9 cellular contexts compared by ENCODE assay signal in the genomic region with DNA sequence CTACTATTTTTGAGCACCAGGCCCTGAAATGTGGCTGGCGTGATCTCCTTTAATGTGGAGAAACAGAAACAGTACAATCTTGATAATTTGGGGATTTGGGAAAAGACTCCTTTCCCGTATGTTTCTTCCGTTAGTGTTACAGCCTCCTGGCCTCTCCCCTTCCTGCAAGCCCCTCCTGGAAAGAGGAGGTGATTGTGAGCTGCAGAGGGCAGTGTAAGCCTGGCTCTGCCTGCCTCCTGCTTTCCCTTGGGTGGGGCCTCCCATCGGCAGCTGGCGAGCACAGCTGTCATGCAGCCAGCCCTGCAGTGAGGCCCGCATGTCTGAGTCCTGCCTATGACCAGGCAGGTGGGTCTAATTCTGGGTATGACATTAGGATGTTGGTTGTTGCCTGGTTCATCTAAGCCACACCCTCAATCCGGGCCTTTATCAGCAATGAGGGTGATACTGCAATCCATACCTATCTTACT. TPM values are rescaled to one million over a fixed set of nuclear protein-coding genes. Genes with fewer than 3 reads are reported as not detected.
DNase-seq lines count a peak whose midpoint lies in the region; ATAC-seq, FAIRE-seq and TF ChIP-seq lines count a peak whose summit lies in the region.
"Had no signal": no experiment of that assay in that cellular context is flagged by ENCODE, and none has a peak within 500 bp of the region (broad histone marks: within the 10 kb centered on the region; RNA-seq: fewer than 3 reads in every experiment).

No MANE protein-coding gene starts in this region.

- no peaks in the 10 kb centered on the region for H3K9me3 ChIP-seq in cardiac muscle cell (ENCODE audit: low read depth)
- no peaks in the 10 kb centered on the region for H3K9me3 ChIP-seq in vagina

- TF ChIP-seq CTCF in cardiac muscle cell (IDR thresholded peaks at IDR 0.05; ENCODE audit: low read depth, low read length) (peak; percentile 70), vagina (IDR thresholded peaks at IDR 0.05) (peak; percentile 12 to 61 (median 49))

- no peaks in the 10 kb centered on the region for H3K36me3 ChIP-seq in cardiac muscle cell
- H3K36me3 ChIP-seq in vagina, result no peaks in the 10 kb centered on the region

- TF ChIP-seq EP300 in Ishikawa (IDR thresholded peaks at IDR 0.05; ENCODE audit: borderline replicate concordance), result no peak

- peak; percentile 89 for DNase-seq in ELF-1 (ENCODE audit: low read depth, low spot score)
- peak; percentile 51 for DNase-seq in RCC 7860 (ENCODE audit: low spot score)
- DNase-seq in activated naive CD8-positive, alpha-beta T cell treated with anti-CD3 and anti-CD28 coated beads, Interleukin-2, amount 50 U/mL, for 24 hours, result peak; percentile 58
- DNase-seq in cardiac muscle cell (ENCODE audit: low read depth in 1 of 2, low spot score in 1 of 2), result peak; percentile 73 to 97
- DNase-seq in posterior vena cava (ENCODE audit: low spot score), result peak; percentile 96
- DNase-seq in vagina (ENCODE audit: extremely low spot score in 2 of 2), result peak in 1 of 2 donors; percentile 97

- no peak overlapping the region for H3K27ac Mint-ChIP-seq in activated naive CD8-positive, alpha-beta T cell treated with anti-CD3 and anti-CD28 coated beads, Interleukin-2, amount 50 U/mL, for 24 hours

- H3K4me1 Mint-ChIP-seq in activated naive CD8-positive, alpha-beta T cell treated with anti-CD3 and anti-CD28 coated beads, Interleukin-2, amount 50 U/mL, for 24 hours, result peaks cover 11% of the 10 kb centered on the region

- H3K27me3 Mint-ChIP-seq in activated naive CD8-positive, alpha-beta T cell treated with anti-CD3 and anti-CD28 coated beads, Interleukin-2, amount 50 U/mL, for 24 hours, result peaks cover 13% of the 10 kb centered on the region

- H3K27ac ChIP-seq in cardiac muscle cell (no peak overlapping the region), vagina (peak overlapping the region; percentile 92)

- no peaks in the 10 kb centered on the region for H3K4me1 ChIP-seq in cardiac muscle cell (ENCODE audit: low read depth)
- peaks cover 64% of the 10 kb centered on the region for H3K4me1 ChIP-seq in vagina

- TF ChIP-seq POLR2A in vagina (IDR thresholded peaks at IDR 0.05), result no peak

- peak; percentile 96 for TF ChIP-seq RAD21 in Ishikawa (IDR thresholded peaks at IDR 0.05; ENCODE audit: low read depth)

- no peaks in the 10 kb centered on the region for H3K9me3 Mint-ChIP-seq in activated naive CD8-positive, alpha-beta T cell treated with anti-CD3 and anti-CD28 coated beads, Interleukin-2, amount 50 U/mL, for 24 hours

- H3K4me3 ChIP-seq in cardiac muscle cell (no peak overlapping the region), vagina (peak overlapping the region in 1 of 2 donors; percentile 23)

- H3K27me3 ChIP-seq in cardiac muscle cell (no peaks in the 10 kb centered on the region), vagina (no peaks in the 10 kb centered on the region)

- FAIRE-seq in RCC 7860 (lab: Jason Lieb, UNC), result no peak
- FAIRE-seq: islet of Langerhans had no signal

- H3K36me3 Mint-ChIP-seq in activated naive CD8-positive, alpha-beta T cell treated with anti-CD3 and anti-CD28 coated beads, Interleukin-2, amount 50 U/mL, for 24 hours (ENCODE audit: low read depth), result no peaks in the 10 kb centered on the region

- intact Hi-C loops in posterior vena cava (cut with DNase I), result loop anchor here (2.0 to 5.0 kb wide), 2 partner anchors 42 to 88 kb away; no protein-coding TSS in a partner anchor
- intact Hi-C loops in vagina (cut with DNase I), result loop anchor here (2.0 to 5.0 kb wide), 2 partner anchors 47 to 88 kb away; a partner anchor contains a TSS

- ATAC-seq in GM21717 (IDR thresholded peaks at IDR 0.05; ENCODE audit: unreplicated experiment), result peak; percentile 81
- ATAC-seq in activated naive CD8-positive, alpha-beta T cell treated with anti-CD3 and anti-CD28 coated beads, Interleukin-2, amount 50 U/mL, for 24 hours, result peak; percentile 86

- H3K4me3 Mint-ChIP-seq in activated naive CD8-positive, alpha-beta T cell treated with anti-CD3 and anti-CD28 coated beads, Interleukin-2, amount 50 U/mL, for 24 hours, result no peak overlapping the region

TF ChIP-seq in Ishikawa, 13 proteins besides CTCF, POLR2A, EP300 and RAD21:
- no peak for TF ChIP-seq EGR1 (IDR thresholded peaks at IDR 0.05)
- TF ChIP-seq ZBTB7A (IDR thresholded peaks at IDR 0.05; ENCODE audit: low read depth), result 0 out of 2 replicates have a peak, but pooled peaks have one; percentile 41
- TF ChIP-seq TCF12 (IDR thresholded peaks at IDR 0.05; ENCODE audit: low read depth), result peak; percentile 18; the same call in 1 of the 2 replicates
TF ChIP-seq in Ishikawa: peak in this region for 2.

RNA-seq across cellular contexts. Expression of a gene that starts 48.7 kb away (rescaled TPM):
- total RNA-seq in cardiac muscle cell (197 and 471 TPM in 2 replicates), posterior vena cava (100 to 1,000 TPM; 206 to 227 TPM), vagina (158 TPM)
- polyA plus RNA-seq in cardiac muscle cell, result 308 and 557 TPM in 2 replicates
